1 cellular context compared by ENCODE assay signal in the genomic region with DNA sequence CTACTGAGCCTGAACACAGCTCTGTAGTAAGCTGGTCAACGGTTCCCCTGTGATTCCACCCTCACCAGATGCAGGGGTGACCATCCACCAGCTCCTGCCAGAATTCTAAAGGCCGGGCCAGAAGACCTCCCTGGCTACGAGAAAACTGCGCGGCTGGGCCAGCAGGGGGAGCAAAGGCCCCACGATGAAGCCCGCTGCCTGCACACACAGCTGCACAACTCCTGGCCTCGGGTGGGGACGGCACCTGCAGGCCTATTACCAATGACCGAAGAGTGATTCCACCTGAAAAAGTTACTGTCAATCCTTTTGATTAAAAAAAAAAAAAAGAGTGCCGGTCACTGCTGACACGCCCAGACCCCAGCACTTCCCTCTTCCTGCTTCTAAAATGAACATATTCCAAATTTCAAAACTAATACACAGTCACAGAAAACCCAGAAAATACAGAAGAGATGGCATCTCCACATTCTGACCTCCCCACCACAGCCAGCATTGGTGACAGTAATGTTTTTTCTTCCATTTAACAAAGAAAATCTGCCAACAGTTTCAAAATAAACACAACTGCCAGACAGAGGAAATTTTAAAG.
TF ChIP-seq lines count a peak whose summit lies in the region.

No MANE protein-coding gene starts in this region.

TF ChIP-seq in GM12878, 131 proteins besides CTCF, POLR2A, EP300 and RAD21 (continues in another document):
- no peak for TF ChIP-seq ZNF687 (IDR thresholded peaks at IDR 0.05)
- TF ChIP-seq, protein P1, sequence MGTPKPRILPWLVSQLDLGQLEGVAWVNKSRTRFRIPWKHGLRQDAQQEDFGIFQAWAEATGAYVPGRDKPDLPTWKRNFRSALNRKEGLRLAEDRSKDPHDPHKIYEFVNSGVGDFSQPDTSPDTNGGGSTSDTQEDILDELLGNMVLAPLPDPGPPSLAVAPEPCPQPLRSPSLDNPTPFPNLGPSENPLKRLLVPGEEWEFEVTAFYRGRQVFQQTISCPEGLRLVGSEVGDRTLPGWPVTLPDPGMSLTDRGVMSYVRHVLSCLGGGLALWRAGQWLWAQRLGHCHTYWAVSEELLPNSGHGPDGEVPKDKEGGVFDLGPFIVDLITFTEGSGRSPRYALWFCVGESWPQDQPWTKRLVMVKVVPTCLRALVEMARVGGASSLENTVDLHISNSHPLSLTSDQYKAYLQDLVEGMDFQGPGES (IDR thresholded peaks at IDR 0.05), result no peak
- 0 out of 3 replicates have a peak, but pooled peaks have one; percentile 15 for TF ChIP-seq POU2F2 (IDR thresholded peaks at IDR 0.05; ENCODE audit: borderline replicate concordance, low read depth, low read length)
- TF ChIP-seq REST (IDR thresholded peaks at IDR 0.05; ENCODE audit: low read depth, low read length), result no peak
- no peak for TF ChIP-seq ZZZ3 (IDR thresholded peaks at IDR 0.05; ENCODE audit: control insufficient read depth, insufficient read length, low read depth)
- no peak for TF ChIP-seq CHD2 (IDR thresholded peaks at IDR 0.05; ENCODE audit: borderline replicate concordance, low read depth, low read length)
- 0 out of 2 replicates have a peak, but pooled peaks have one; percentile 58 for TF ChIP-seq TARDBP (IDR thresholded peaks at IDR 0.05; ENCODE audit: borderline replicate concordance)
- 0 out of 2 replicates have a peak, but pooled peaks have one; percentile 9 for TF ChIP-seq CREM (IDR thresholded peaks at IDR 0.05; ENCODE audit: low read depth)
- TF ChIP-seq TCF3 (IDR thresholded peaks at IDR 0.05; ENCODE audit: borderline replicate concordance, insufficient read depth, low read depth, low read length), result 0 out of 2 replicates have a peak, but pooled peaks have one; percentile 56
- TF ChIP-seq, protein P2, sequence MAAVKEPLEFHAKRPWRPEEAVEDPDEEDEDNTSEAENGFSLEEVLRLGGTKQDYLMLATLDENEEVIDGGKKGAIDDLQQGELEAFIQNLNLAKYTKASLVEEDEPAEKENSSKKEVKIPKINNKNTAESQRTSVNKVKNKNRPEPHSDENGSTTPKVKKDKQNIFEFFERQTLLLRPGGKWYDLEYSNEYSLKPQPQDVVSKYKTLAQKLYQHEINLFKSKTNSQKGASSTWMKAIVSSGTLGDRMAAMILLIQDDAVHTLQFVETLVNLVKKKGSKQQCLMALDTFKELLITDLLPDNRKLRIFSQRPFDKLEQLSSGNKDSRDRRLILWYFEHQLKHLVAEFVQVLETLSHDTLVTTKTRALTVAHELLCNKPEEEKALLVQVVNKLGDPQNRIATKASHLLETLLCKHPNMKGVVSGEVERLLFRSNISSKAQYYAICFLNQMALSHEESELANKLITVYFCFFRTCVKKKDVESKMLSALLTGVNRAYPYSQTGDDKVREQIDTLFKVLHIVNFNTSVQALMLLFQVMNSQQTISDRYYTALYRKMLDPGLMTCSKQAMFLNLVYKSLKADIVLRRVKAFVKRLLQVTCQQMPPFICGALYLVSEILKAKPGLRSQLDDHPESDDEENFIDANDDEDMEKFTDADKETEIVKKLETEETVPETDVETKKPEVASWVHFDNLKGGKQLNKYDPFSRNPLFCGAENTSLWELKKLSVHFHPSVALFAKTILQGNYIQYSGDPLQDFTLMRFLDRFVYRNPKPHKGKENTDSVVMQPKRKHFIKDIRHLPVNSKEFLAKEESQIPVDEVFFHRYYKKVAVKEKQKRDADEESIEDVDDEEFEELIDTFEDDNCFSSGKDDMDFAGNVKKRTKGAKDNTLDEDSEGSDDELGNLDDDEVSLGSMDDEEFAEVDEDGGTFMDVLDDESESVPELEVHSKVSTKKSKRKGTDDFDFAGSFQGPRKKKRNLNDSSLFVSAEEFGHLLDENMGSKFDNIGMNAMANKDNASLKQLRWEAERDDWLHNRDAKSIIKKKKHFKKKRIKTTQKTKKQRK (IDR thresholded peaks at IDR 0.05; ENCODE audit: low read depth, low read length), result no peak
- peak; percentile 87 for TF ChIP-seq SMC3 (IDR thresholded peaks at IDR 0.05; ENCODE audit: borderline replicate concordance, low read length)
- no peak for TF ChIP-seq GATAD2B (conservative IDR thresholded peaks at IDR 0.05; ENCODE audit: low read depth)
- TF ChIP-seq DPF2 (IDR thresholded peaks at IDR 0.05), result no peak
- TF ChIP-seq NR2C2 (IDR thresholded peaks at IDR 0.05; ENCODE audit: borderline replicate concordance, control insufficient read depth, insufficient read length, low read depth), result no peak
- no peak for TF ChIP-seq SPI1 (IDR thresholded peaks at IDR 0.05; ENCODE audit: borderline replicate concordance, insufficient read depth, low read depth, low read length)
- TF ChIP-seq STAT3 (IDR thresholded peaks at IDR 0.05; ENCODE audit: low read depth, low read length), result no peak
- TF ChIP-seq STAT1 (conservative IDR thresholded peaks at IDR 0.05), result no peak
- TF ChIP-seq BHLHE40 (IDR thresholded peaks at IDR 0.05; ENCODE audit: borderline replicate concordance in 1 of 2, low read depth in 2 of 2, low read length in 1 of 2), result peak in 1 of 2 experiments; percentile 12; a peak in 2 of 4 replicates
- TF ChIP-seq, protein P3, sequence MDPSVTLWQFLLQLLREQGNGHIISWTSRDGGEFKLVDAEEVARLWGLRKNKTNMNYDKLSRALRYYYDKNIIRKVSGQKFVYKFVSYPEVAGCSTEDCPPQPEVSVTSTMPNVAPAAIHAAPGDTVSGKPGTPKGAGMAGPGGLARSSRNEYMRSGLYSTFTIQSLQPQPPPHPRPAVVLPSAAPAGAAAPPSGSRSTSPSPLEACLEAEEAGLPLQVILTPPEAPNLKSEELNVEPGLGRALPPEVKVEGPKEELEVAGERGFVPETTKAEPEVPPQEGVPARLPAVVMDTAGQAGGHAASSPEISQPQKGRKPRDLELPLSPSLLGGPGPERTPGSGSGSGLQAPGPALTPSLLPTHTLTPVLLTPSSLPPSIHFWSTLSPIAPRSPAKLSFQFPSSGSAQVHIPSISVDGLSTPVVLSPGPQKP (IDR thresholded peaks at IDR 0.05; ENCODE audit: low read depth, low read length), result no peak
- no peak for TF ChIP-seq ZBED1 (IDR thresholded peaks at IDR 0.05; ENCODE audit: borderline replicate concordance)
- no peak for TF ChIP-seq KAT2A (conservative IDR thresholded peaks at IDR 0.05; ENCODE audit: control insufficient read depth, low read depth, low read length)
- no peak for TF ChIP-seq EGR1 (IDR thresholded peaks at IDR 0.05; ENCODE audit: borderline replicate concordance in 1 of 2, low read depth in 2 of 2, low read length in 2 of 2)
- TF ChIP-seq IRF4 (IDR thresholded peaks at IDR 0.05; ENCODE audit: low read depth, low read length), result no peak
- TF ChIP-seq CHD4 (IDR thresholded peaks at IDR 0.05), result no peak
- TF ChIP-seq ESRRA (IDR thresholded peaks at IDR 0.05; ENCODE audit: low read length), result no peak
- TF ChIP-seq, protein P4, sequence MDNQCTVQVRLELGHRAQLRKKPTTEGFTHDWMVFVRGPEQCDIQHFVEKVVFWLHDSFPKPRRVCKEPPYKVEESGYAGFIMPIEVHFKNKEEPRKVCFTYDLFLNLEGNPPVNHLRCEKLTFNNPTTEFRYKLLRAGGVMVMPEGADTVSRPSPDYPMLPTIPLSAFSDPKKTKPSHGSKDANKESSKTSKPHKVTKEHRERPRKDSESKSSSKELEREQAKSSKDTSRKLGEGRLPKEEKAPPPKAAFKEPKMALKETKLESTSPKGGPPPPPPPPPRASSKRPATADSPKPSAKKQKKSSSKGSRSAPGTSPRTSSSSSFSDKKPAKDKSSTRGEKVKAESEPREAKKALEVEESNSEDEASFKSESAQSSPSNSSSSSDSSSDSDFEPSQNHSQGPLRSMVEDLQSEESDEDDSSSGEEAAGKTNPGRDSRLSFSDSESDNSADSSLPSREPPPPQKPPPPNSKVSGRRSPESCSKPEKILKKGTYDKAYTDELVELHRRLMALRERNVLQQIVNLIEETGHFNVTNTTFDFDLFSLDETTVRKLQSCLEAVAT (IDR thresholded peaks at IDR 0.05), result no peak
- TF ChIP-seq NR2F1 (conservative IDR thresholded peaks at IDR 0.05), result no peak
- TF ChIP-seq, protein P5, sequence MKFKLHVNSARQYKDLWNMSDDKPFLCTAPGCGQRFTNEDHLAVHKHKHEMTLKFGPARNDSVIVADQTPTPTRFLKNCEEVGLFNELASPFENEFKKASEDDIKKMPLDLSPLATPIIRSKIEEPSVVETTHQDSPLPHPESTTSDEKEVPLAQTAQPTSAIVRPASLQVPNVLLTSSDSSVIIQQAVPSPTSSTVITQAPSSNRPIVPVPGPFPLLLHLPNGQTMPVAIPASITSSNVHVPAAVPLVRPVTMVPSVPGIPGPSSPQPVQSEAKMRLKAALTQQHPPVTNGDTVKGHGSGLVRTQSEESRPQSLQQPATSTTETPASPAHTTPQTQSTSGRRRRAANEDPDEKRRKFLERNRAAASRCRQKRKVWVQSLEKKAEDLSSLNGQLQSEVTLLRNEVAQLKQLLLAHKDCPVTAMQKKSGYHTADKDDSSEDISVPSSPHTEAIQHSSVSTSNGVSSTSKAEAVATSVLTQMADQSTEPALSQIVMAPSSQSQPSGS (IDR thresholded peaks at IDR 0.05; ENCODE audit: low read length), result no peak
- TF ChIP-seq RELA (IDR thresholded peaks at IDR 0.05; ENCODE audit: borderline replicate concordance, partially characterized antibody), result no peak
- TF ChIP-seq RFX5 (IDR thresholded peaks at IDR 0.05; ENCODE audit: low read depth, low read length), result no peak
- TF ChIP-seq MEF2B (IDR thresholded peaks at IDR 0.05; ENCODE audit: partially characterized antibody, poor library complexity, severe bottlenecking), result no peak
- TF ChIP-seq TCF12 (IDR thresholded peaks at IDR 0.05; ENCODE audit: low read depth, low read length), result peak; percentile 79
- no peak for TF ChIP-seq PAX5 (IDR thresholded peaks at IDR 0.05; ENCODE audit: borderline replicate concordance, low read depth, low read length)
- peak; percentile 65 for TF ChIP-seq YY1 (IDR thresholded peaks at IDR 0.05; ENCODE audit: low read depth, low read length)
- TF ChIP-seq ZNF384 (IDR thresholded peaks at IDR 0.05; ENCODE audit: borderline replicate concordance, low read depth, low read length), result peak; percentile 16; the same call in 1 of the 2 replicates
- TF ChIP-seq SMAD1 (IDR thresholded peaks at IDR 0.05; ENCODE audit: low read depth, partially characterized antibody), result no peak
- TF ChIP-seq BCL3 (IDR thresholded peaks at IDR 0.05; ENCODE audit: borderline replicate concordance, insufficient read depth, low read depth, low read length, poor library complexity, severe bottlenecking), result no peak
